ENCODE assay signal across 12 cellular contexts in the genomic region with DNA sequence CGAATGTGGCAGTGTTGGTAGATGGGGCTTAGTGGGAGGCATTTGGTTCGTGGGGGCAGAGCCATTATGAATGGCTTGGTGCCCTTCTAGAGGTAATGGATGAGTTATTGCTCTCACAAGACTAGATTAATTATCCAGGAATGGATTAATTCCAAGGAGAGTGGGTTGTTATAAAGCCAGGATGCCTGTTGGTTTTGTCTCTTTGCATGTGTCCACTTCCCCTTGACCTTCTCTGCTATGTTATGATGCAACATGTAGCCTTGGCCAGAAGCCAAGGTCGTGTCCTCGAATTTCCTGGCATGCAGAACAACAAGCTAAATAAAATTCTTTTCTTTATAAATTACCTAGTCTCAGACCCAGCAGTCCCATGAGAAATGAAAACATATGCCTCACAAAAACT.
DNase-seq lines count a peak whose midpoint lies in the region; TF ChIP-seq lines count a peak whose summit lies in the region.
"Had no signal": no experiment of that assay in that cellular context is flagged by ENCODE, and none has a peak within 500 bp of the region (broad histone marks: within the 10 kb centered on the region; RNA-seq: fewer than 3 reads in every experiment).

No MANE protein-coding gene starts in this region.

- no peaks in the 10 kb centered on the region for H3K9me3 ChIP-seq in esophagus squamous epithelium

- no peaks in the 10 kb centered on the region for H3K4me1 ChIP-seq in esophagus squamous epithelium

- no peak overlapping the region for H3K27ac ChIP-seq in esophagus squamous epithelium

- H3K36me3 ChIP-seq in esophagus squamous epithelium = no peaks in the 10 kb centered on the region

- TF ChIP-seq CTCF in fibroblast of the aortic adventitia (IDR thresholded peaks at IDR 0.05; ENCODE audit: insufficient read depth, low read length) = no peak
- TF ChIP-seq CTCF in esophagus squamous epithelium (IDR thresholded peaks at IDR 0.05) = no peak

- H3K27me3 ChIP-seq in esophagus squamous epithelium = no peaks in the 10 kb centered on the region

- peak; percentile 0 for DNase-seq in COLO668 (lab: John Stamatoyannopoulos, UW; ENCODE audit: unreplicated experiment)
- DNase-seq in SK-MEL-5 (ENCODE audit: low read depth, low spot score) = peak; percentile 57
- DNase-seq in fibroblast of the aortic adventitia (ENCODE audit: low read depth) = peak; percentile 80
- peak; percentile 48 for DNase-seq in myocyte (ENCODE audit: low read depth)
- no peak for DNase-seq in NCI-H2227 (lab: John Stamatoyannopoulos, UW; ENCODE audit: unreplicated experiment)
- DNase-seq in activated CD4-positive, CD25-positive, alpha-beta regulatory T cell treated with anti-CD3 and anti-CD28 coated beads, Interleukin-2, amount 50 U/mL, for 72 hours = no peak
- DNase-seq in esophagus squamous epithelium (lab: John Stamatoyannopoulos, UW) = no peak
- no peak for DNase-seq in cerebellum (ENCODE audit: low spot score)
- DNase-seq: C1 segment of cervical spinal cord; NCI-H146; stimulated activated CD4-positive, alpha-beta T cell treated with anti-CD3 and anti-CD28 coated beads, Interleukin-1b, Interleukin-23, amount 100 ng/mL, for 48 hours; T1000 had no signal

- intact Hi-C loops in esophagus squamous epithelium (cut with DNase I) = no loop called here

- WGBS in esophagus squamous epithelium, 2 donors = 23 to 31% methylated on average over 4 of the region's 4 CpGs

- H3K4me3 ChIP-seq in fibroblast of the aortic adventitia (ENCODE audit: low read depth, low read length) (no peak overlapping the region), esophagus squamous epithelium (no peak overlapping the region)

- no peak for TF ChIP-seq POLR2A in esophagus squamous epithelium (IDR thresholded peaks at IDR 0.05)

- in situ Hi-C loops in SK-MEL-5 (cut with HindIII; ENCODE audit: low pct_unique_long_range_greater_than_20kb, low sequenced_read_pairs) = no loop called here

Comparison
In these comparisons a context has a peak if more than half of its experiments do, and no peak if none do; other contexts are left out.
1. DNase-seq: peak in COLO668 (single experiment), SK-MEL-5 (single experiment), fibroblast of the aortic adventitia (single experiment) and myocyte (single experiment); none in NCI-H2227 (single experiment), activated CD4-positive, CD25-positive, alpha-beta regulatory T cell treated with anti-CD3 and anti-CD28 coated beads, Interleukin-2, amount 50 U/mL, for 72 hours (single experiment), esophagus squamous epithelium (single experiment) and cerebellum (single experiment).